In the genomic region with DNA sequence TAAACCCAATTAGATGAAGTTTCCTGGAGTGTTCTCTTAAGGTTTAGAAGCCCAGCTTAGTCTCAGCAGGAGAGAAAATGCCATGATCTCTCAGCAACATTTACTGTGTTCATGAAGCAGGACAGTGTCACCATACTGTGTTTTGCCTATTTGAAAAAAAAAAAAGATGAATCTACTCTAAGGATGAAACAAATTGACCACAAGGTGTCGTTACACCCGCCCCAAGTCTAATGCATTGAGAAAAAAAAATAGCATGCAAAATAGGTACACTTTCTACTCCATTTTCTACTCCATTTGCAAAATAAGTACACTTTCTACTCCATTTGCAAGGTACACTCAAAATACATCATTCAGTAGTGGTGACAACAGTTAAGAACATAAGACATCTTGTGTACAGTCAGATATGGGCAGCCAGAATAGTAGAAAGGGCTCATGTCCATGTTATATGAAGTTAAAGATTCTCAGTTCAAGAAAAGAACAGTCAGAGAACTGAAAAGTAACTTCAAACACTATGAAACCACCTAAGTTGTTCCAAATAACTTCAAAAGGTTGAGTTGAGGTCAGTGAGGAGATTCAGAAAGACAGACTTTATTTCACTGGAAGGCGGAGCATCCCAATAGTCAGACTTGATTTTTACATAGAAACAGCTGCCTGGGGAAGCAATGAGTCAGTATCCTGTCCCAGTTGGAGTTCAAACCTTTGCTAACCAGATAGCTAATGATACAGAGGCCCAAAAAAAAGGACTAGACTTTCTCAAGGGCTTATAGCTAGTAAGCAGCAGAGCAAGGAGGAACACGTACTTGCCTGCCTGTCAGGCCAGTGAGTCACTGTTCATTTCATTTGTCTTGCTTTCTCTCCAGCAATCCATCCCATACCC, we compare ENCODE assay signal across 8 cellular contexts. TPM values are rescaled to one million over a fixed set of nuclear protein-coding genes. Genes with fewer than 3 reads are reported as not detected.
DNase-seq lines count a peak whose midpoint lies in the region; ATAC-seq and TF ChIP-seq lines count a peak whose summit lies in the region.

No MANE protein-coding gene starts in this region.

- H3K4me1 ChIP-seq in uterus, result no peaks in the 10 kb centered on the region

- intact Hi-C loops in uterus (cut with DNase I; ENCODE audit: low total_unique reads), result no loop called here

- no peaks in the 10 kb centered on the region for H3K36me3 Mint-ChIP-seq in activated T-helper 17 cell treated with anti-CD3 and anti-CD28 coated beads, Interleukin-2, amount 50 U/mL, for 72 hours (ENCODE audit: low read depth)
- no peaks in the 10 kb centered on the region for H3K36me3 Mint-ChIP-seq in neural crest cell (ENCODE audit: low read depth)

- ATAC-seq in GM18498 (IDR thresholded peaks at IDR 0.05; ENCODE audit: unreplicated experiment), result peak; percentile 76
- peak; percentile 71 for ATAC-seq in HG03520 (IDR thresholded peaks at IDR 0.05; ENCODE audit: unreplicated experiment)
- ATAC-seq in activated T-helper 17 cell treated with anti-CD3 and anti-CD28 coated beads, Interleukin-2, amount 50 U/mL, for 72 hours (replicated peaks), result peak; percentile 88

- H3K27me3 ChIP-seq in uterus, result peaks cover 0 to 3% of the 10 kb centered on the region in 2 donors

- no peak for TF ChIP-seq CTCF in AG04449 (IDR thresholded peaks at IDR 0.05; ENCODE audit: insufficient read depth, low read length, missing control alignments)
- peak; percentile 59 for TF ChIP-seq CTCF in neural crest cell (conservative IDR thresholded peaks at IDR 0.05)
- no peak for TF ChIP-seq CTCF in uterus (IDR thresholded peaks at IDR 0.05)

- no peak overlapping the region for H3K27ac ChIP-seq in uterus

- H3K36me3 ChIP-seq in uterus, result no peaks in the 10 kb centered on the region

- peak overlapping the region; percentile 15 for H3K4me3 Mint-ChIP-seq in activated T-helper 17 cell treated with anti-CD3 and anti-CD28 coated beads, Interleukin-2, amount 50 U/mL, for 72 hours
- H3K4me3 Mint-ChIP-seq in neural crest cell, result no peak overlapping the region

- TF ChIP-seq POLR2A in uterus (IDR thresholded peaks at IDR 0.05), result no peak

- peak; percentile 79 for DNase-seq in AG04449 (ENCODE audit: low read depth, low spot score)
- no peak for DNase-seq in neural crest cell (ENCODE audit: low read depth, low spot score)
- no peak for DNase-seq in hippocampal formation (lab: John Stamatoyannopoulos, UW)
- DNase-seq in KG1 (lab: John Stamatoyannopoulos, UW), result no peak
- DNase-seq in uterus, result no peak

- CTCF ChIA-PET in AG04449 (lab: Yijun Ruan, JAX), result interaction anchor here (1.2 to 1.4 kb wide), 2 partner anchors 25 to 197 kb away, joined by 3 to 4 read pairs; no protein-coding TSS in a partner anchor

- H3K9me3 ChIP-seq in uterus, result no peaks in the 10 kb centered on the region

- POLR2A ChIA-PET in AG04449 (lab: Yijun Ruan, JAX), result no interaction called here

- H3K4me3 ChIP-seq in AG04449 (ENCODE audit: low read depth, low read length) (no peak overlapping the region), uterus (no peak overlapping the region)

- H3K27ac Mint-ChIP-seq in activated T-helper 17 cell treated with anti-CD3 and anti-CD28 coated beads, Interleukin-2, amount 50 U/mL, for 72 hours, result peak overlapping the region; percentile 42
- no peak overlapping the region for H3K27ac Mint-ChIP-seq in neural crest cell (ENCODE audit: unreplicated experiment)

- H3K27me3 Mint-ChIP-seq in activated T-helper 17 cell treated with anti-CD3 and anti-CD28 coated beads, Interleukin-2, amount 50 U/mL, for 72 hours, result no peaks in the 10 kb centered on the region
- peaks cover 3% of the 10 kb centered on the region for H3K27me3 Mint-ChIP-seq in neural crest cell (ENCODE audit: low read depth)

- H3K4me1 Mint-ChIP-seq in activated T-helper 17 cell treated with anti-CD3 and anti-CD28 coated beads, Interleukin-2, amount 50 U/mL, for 72 hours, result peaks cover 5% of the 10 kb centered on the region
- no peaks in the 10 kb centered on the region for H3K4me1 Mint-ChIP-seq in neural crest cell

- no peaks in the 10 kb centered on the region for H3K9me3 Mint-ChIP-seq in activated T-helper 17 cell treated with anti-CD3 and anti-CD28 coated beads, Interleukin-2, amount 50 U/mL, for 72 hours
- H3K9me3 Mint-ChIP-seq in neural crest cell, result no peaks in the 10 kb centered on the region

RNA-seq across cellular contexts. Expression of a gene that starts 13.3 kb away (rescaled TPM):
- total RNA-seq in activated T-helper 17 cell treated with anti-CD3 and anti-CD28 coated beads, Interleukin-2, amount 50 U/mL, for 72 hours, result not detected
- total RNA-seq in neural crest cell (0.07 and 0.11 TPM in 2 replicates), uterus (under 1 TPM in 1 of 4 donors, not detected in 3; 0.76 TPM)
